In genomic region chr16:87131061-87131995, GRCh38 we compare ENCODE assay signal across 22 cellular contexts.
"Had no signal": no experiment of that assay in that cellular context is flagged by ENCODE, and none has a peak within 500 bp of the region (broad histone marks: within the 10 kb centered on the region; RNA-seq: fewer than 3 reads in every experiment).

No MANE protein-coding gene starts in this region.

- DNase-seq: activated CD4-positive, alpha-beta T cell treated with anti-CD3 and anti-CD28 coated beads for 1 hour; activated CD4-positive, alpha-beta T cell treated with anti-CD3 and anti-CD28 coated beads, Interleukin-2, amount 50 U/mL, for 1 hour; activated gamma-delta T cell treated with Interleukin-2 at 50 U/mL for 16 hours; activated T-cell treated with anti-CD3 and anti-CD28 coated beads, Interleukin-2, amount 50 U/mL, for 1 hour; anterior cingulate cortex; effector CD4-positive, alpha-beta T cell; heart left ventricle; left cardiac atrium; ovary; psoas muscle; stimulated activated CD4-positive, alpha-beta T cell treated with anti-CD3 and anti-CD28 coated beads, Interleukin-1b, Interleukin-23, amount 100 ng/mL, for 48 hours; stomach; T-helper 9 cell had no signal

- H3K27me3 ChIP-seq: ovary, right atrium auricular region, tibial nerve, vagina had no signal

- ATAC-seq: heart left ventricle; left cardiac atrium; psoas muscle; stimulated activated effector memory CD8-positive, alpha-beta T cell treated with anti-CD3 and anti-CD28 coated beads, Interleukin-12 subunit alpha, Interleukin-12 subunit beta, amount 100 ng/mL, for 72 hours had no signal

- H3K4me1 Mint-ChIP-seq: activated naive CD4-positive, alpha-beta T cell treated with anti-CD3 and anti-CD28 coated beads, Interleukin-2, amount 50 U/mL, for 24 hours; stimulated activated effector memory CD8-positive, alpha-beta T cell treated with anti-CD3 and anti-CD28 coated beads, Interleukin-12 subunit alpha, Interleukin-12 subunit beta, amount 100 ng/mL, for 72 hours had no signal

- H3K36me3 ChIP-seq: heart left ventricle, ovary, right atrium auricular region, stomach, suprapubic skin, tibial nerve, vagina had no signal

- H3K27ac ChIP-seq: heart left ventricle, ovary, psoas muscle, skin epidermis, stomach, suprapubic skin, vagina had no signal

- H3K9me3 Mint-ChIP-seq: dendritic cell treated with granulocyte-macrophage colony-stimulating factor and Interleukin-4, amounts not matched to agents 40 ng/mL and 50 ng/mL, for 4 days; neural crest cell had no signal

- H3K4me3 ChIP-seq: heart left ventricle, ovary, psoas muscle, right atrium auricular region, skin epidermis, stomach, suprapubic skin, tibial nerve, vagina had no signal

- H3K4me3 Mint-ChIP-seq: activated naive CD4-positive, alpha-beta T cell treated with anti-CD3 and anti-CD28 coated beads, Interleukin-2, amount 50 U/mL, for 24 hours; dendritic cell treated with granulocyte-macrophage colony-stimulating factor and Interleukin-4, amounts not matched to agents 40 ng/mL and 50 ng/mL, for 4 days; stimulated activated effector memory CD8-positive, alpha-beta T cell treated with anti-CD3 and anti-CD28 coated beads, Interleukin-12 subunit alpha, Interleukin-12 subunit beta, amount 100 ng/mL, for 72 hours had no signal

- H3K36me3 Mint-ChIP-seq: activated naive CD4-positive, alpha-beta T cell treated with anti-CD3 and anti-CD28 coated beads, Interleukin-2, amount 50 U/mL, for 24 hours; stimulated activated effector memory CD8-positive, alpha-beta T cell treated with anti-CD3 and anti-CD28 coated beads, Interleukin-12 subunit alpha, Interleukin-12 subunit beta, amount 100 ng/mL, for 72 hours had no signal

- H3K27me3 Mint-ChIP-seq: activated naive CD4-positive, alpha-beta T cell treated with anti-CD3 and anti-CD28 coated beads, Interleukin-2, amount 50 U/mL, for 24 hours; dendritic cell treated with granulocyte-macrophage colony-stimulating factor and Interleukin-4, amounts not matched to agents 40 ng/mL and 50 ng/mL, for 4 days had no signal

- H3K27ac Mint-ChIP-seq: activated naive CD4-positive, alpha-beta T cell treated with anti-CD3 and anti-CD28 coated beads, Interleukin-2, amount 50 U/mL, for 24 hours; dendritic cell treated with granulocyte-macrophage colony-stimulating factor and Interleukin-4, amounts not matched to agents 40 ng/mL and 50 ng/mL, for 4 days; stimulated activated effector memory CD8-positive, alpha-beta T cell treated with anti-CD3 and anti-CD28 coated beads, Interleukin-12 subunit alpha, Interleukin-12 subunit beta, amount 100 ng/mL, for 72 hours had no signal

- H3K4me1 ChIP-seq: psoas muscle had no signal

- H3K9me3 ChIP-seq: ovary, suprapubic skin, vagina had no signal
